In genomic region chr1:212255705-212256307, GRCh38 we compare ENCODE assay signal across 9 cellular contexts.
DNase-seq lines count a peak whose midpoint lies in the region; ATAC-seq and TF ChIP-seq lines count a peak whose summit lies in the region.
"Had no signal": no experiment of that assay in that cellular context is flagged by ENCODE, and none has a peak within 500 bp of the region (broad histone marks: within the 10 kb centered on the region; RNA-seq: fewer than 3 reads in every experiment).

No MANE protein-coding gene starts in this region.

- 0 out of 2 replicates have a peak overlapping the region, but pooled peaks have one; percentile 10 for H2AFZ ChIP-seq in KMS-11 (ENCODE audit: low read depth)

- H3K9ac ChIP-seq in KMS-11: no peak overlapping the region

- no peak overlapping the region for H3K27ac ChIP-seq in KMS-11

- H3K4me3 ChIP-seq in GM08714 (ENCODE audit: low read length) (peak overlapping the region; percentile 7; the same call in 1 of the 2 replicates), KMS-11 (IDR thresholded peaks at IDR 0.05; ENCODE audit: insufficient read depth, low read depth, low read length) (no peak overlapping the region)

- H3K4me2 ChIP-seq in KMS-11: no peak overlapping the region

- no peaks in the 10 kb centered on the region for H3K36me3 Mint-ChIP-seq in activated naive CD8-positive, alpha-beta T cell treated with anti-CD3 and anti-CD28 coated beads, Interleukin-2, amount 50 U/mL, for 24 hours (ENCODE audit: low read depth)
- H3K36me3 Mint-ChIP-seq in nephron progenitor cell (ENCODE audit: low read depth): no peaks in the 10 kb centered on the region

- peaks cover 8% of the 10 kb centered on the region for H3K4me1 ChIP-seq in KMS-11 (ENCODE audit: low read depth, poor library complexity, severe bottlenecking)

- H3K27ac Mint-ChIP-seq in activated naive CD8-positive, alpha-beta T cell treated with anti-CD3 and anti-CD28 coated beads, Interleukin-2, amount 50 U/mL, for 24 hours: peak overlapping the region; percentile 74
- H3K27ac Mint-ChIP-seq in nephron progenitor cell: peak overlapping the region; percentile 60

- H3K27me3 ChIP-seq in KMS-11 (ENCODE audit: insufficient read depth, low read depth): no peaks in the 10 kb centered on the region

- H4K20me1 ChIP-seq in KMS-11 (ENCODE audit: insufficient read depth): no peaks in the 10 kb centered on the region

- TF ChIP-seq CTCF in KMS-11 (conservative IDR thresholded peaks at IDR 0.05; ENCODE audit: low read depth, low read length): no peak
- no peak for TF ChIP-seq CTCF in nephron progenitor cell (IDR thresholded peaks at IDR 0.05)

- peaks cover 48% of the 10 kb centered on the region for H3K4me1 Mint-ChIP-seq in activated naive CD8-positive, alpha-beta T cell treated with anti-CD3 and anti-CD28 coated beads, Interleukin-2, amount 50 U/mL, for 24 hours
- peaks cover 24% of the 10 kb centered on the region for H3K4me1 Mint-ChIP-seq in nephron progenitor cell

- no peaks in the 10 kb centered on the region for H3K36me3 ChIP-seq in KMS-11 (ENCODE audit: insufficient read depth)

- no peaks in the 10 kb centered on the region for H3K9me3 Mint-ChIP-seq in activated naive CD8-positive, alpha-beta T cell treated with anti-CD3 and anti-CD28 coated beads, Interleukin-2, amount 50 U/mL, for 24 hours
- no peaks in the 10 kb centered on the region for H3K9me3 Mint-ChIP-seq in nephron progenitor cell

- peak overlapping the region; percentile 7 for H3K4me3 Mint-ChIP-seq in activated naive CD8-positive, alpha-beta T cell treated with anti-CD3 and anti-CD28 coated beads, Interleukin-2, amount 50 U/mL, for 24 hours
- H3K4me3 Mint-ChIP-seq in nephron progenitor cell: no peak overlapping the region

- no peak for DNase-seq in activated naive CD8-positive, alpha-beta T cell treated with anti-CD3 and anti-CD28 coated beads, Interleukin-2, amount 50 U/mL, for 24 hours
- no peak for DNase-seq in nephron progenitor cell
- DNase-seq in NCI-H2081 treated with DMSO at 0.1 percent for 48 hours (lab: John Stamatoyannopoulos, UW): no peak
- DNase-seq in NCI-H1930 (lab: John Stamatoyannopoulos, UW): no peak
- DNase-seq: NCI-H1092 had no signal

- no peaks in the 10 kb centered on the region for H3K79me2 ChIP-seq in KMS-11 (ENCODE audit: insufficient read depth, low read depth)

- peaks cover 3% of the 10 kb centered on the region for H3K27me3 Mint-ChIP-seq in activated naive CD8-positive, alpha-beta T cell treated with anti-CD3 and anti-CD28 coated beads, Interleukin-2, amount 50 U/mL, for 24 hours
- peaks cover 11% of the 10 kb centered on the region for H3K27me3 Mint-ChIP-seq in nephron progenitor cell (ENCODE audit: low read depth, poor library complexity)

- ATAC-seq in activated naive CD8-positive, alpha-beta T cell treated with anti-CD3 and anti-CD28 coated beads, Interleukin-2, amount 50 U/mL, for 24 hours: peak; percentile 44
- no peak for ATAC-seq in GM18519 (IDR thresholded peaks at IDR 0.05; ENCODE audit: low FRiP score, unreplicated experiment)
- ATAC-seq: Panc1 had no signal
